17 cellular contexts compared by ENCODE assay signal in genomic region chr2:169348321-169349002, GRCh38. TPM values are rescaled to one million over a fixed set of nuclear protein-coding genes. Genes with fewer than 3 reads are reported as not detected.
"Had no signal": no experiment of that assay in that cellular context is flagged by ENCODE, and none has a peak within 500 bp of the region (broad histone marks: within the 10 kb centered on the region; RNA-seq: fewer than 3 reads in every experiment).

No MANE protein-coding gene starts in this region.

- DNase-seq: activated CD4-positive, alpha-beta T cell treated with anti-CD3 and anti-CD28 coated beads for 1 hour; activated CD4-positive, alpha-beta T cell treated with anti-CD3 and anti-CD28 coated beads, Interleukin-2, amount 50 U/mL, for 48 hours; activated effector memory CD4-positive, alpha-beta T cell treated with anti-CD3 and anti-CD28 coated beads, Interleukin-2, amount 50 U/mL, for 16 hours; activated T-cell treated with anti-CD3 and anti-CD28 coated beads, Interleukin-2, amount 50 U/mL, for 4 hours; brain microvascular endothelial cell; left cardiac atrium; naive thymus-derived CD8-positive, alpha-beta T cell; occipital lobe; sigmoid colon; stimulated activated naive CD4-positive, alpha-beta T cell treated with Interleukin-2 at 50 U/mL for 16 hours; T1000; uterus had no signal

- H3K36me3 ChIP-seq: brain microvascular endothelial cell, gastroesophageal sphincter, prostate gland, sigmoid colon, uterus had no signal

- ATAC-seq: activated naive CD4-positive, alpha-beta T cell treated with anti-CD3 and anti-CD28 coated beads, Interleukin-2, amount 50 U/mL, for 72 hours; activated T-cell treated with anti-CD3 and anti-CD28 coated beads, Interleukin-2, amount 50 U/mL, for 4 hours; gastroesophageal sphincter; left cardiac atrium; naive thymus-derived CD8-positive, alpha-beta T cell had no signal

- H3K27me3 ChIP-seq: brain microvascular endothelial cell, gastroesophageal sphincter, sigmoid colon, uterus had no signal

- H3K4me3 ChIP-seq: gastroesophageal sphincter, lung, prostate gland, sigmoid colon, uterus had no signal

RNA-seq across cellular contexts. Expression of gene LRP2, which starts 13.9 kb away (rescaled TPM):
- total RNA-seq: gastroesophageal sphincter; mononuclear cell; naive thymus-derived CD8-positive, alpha-beta T cell had no signal
